22 cellular contexts compared by ENCODE assay signal in genomic region chr1:216346521-216346920, GRCh38.
"Had no signal": no experiment of that assay in that cellular context is flagged by ENCODE, and none has a peak within 500 bp of the region (broad histone marks: within the 10 kb centered on the region; RNA-seq: fewer than 3 reads in every experiment).

No MANE protein-coding gene starts in this region.

- DNase-seq: effector memory CD8-positive, alpha-beta T cell; erythroblast; esophagus squamous epithelium; hypothalamus; immature natural killer cell; islet precursor cell; kidney glomerular epithelial cell; left colon; left ventricle myocardium inferior; naive thymus-derived CD4-positive, alpha-beta T cell; nucleus accumbens; right cardiac atrium; sigmoid colon; spleen; stimulated activated naive B cell treated with anti-CD40 and anti-IgM and Interleukin-4, amounts not matched to agents 10 μg/mL and 1 μg/mL and 100 μg/mL, for 72 hours; upper lobe of left lung had no signal

- H3K27ac ChIP-seq: coronary artery, esophagus squamous epithelium, left ventricle myocardium inferior, prostate gland, sigmoid colon, skin epidermis, spleen, thoracic aorta, tibial nerve, upper lobe of left lung had no signal

- H3K4me3 ChIP-seq: coronary artery, esophagus squamous epithelium, left ventricle myocardium inferior, lung, prostate gland, sigmoid colon, skin epidermis, spleen, thoracic aorta, tibial nerve, upper lobe of left lung had no signal

- H3K4me1 ChIP-seq: esophagus squamous epithelium, left ventricle myocardium inferior, prostate gland, sigmoid colon, spleen, tibial nerve, upper lobe of left lung had no signal

- H3K9me3 ChIP-seq: esophagus squamous epithelium, prostate gland, sigmoid colon, thoracic aorta, upper lobe of left lung had no signal

- H3K27me3 ChIP-seq: esophagus squamous epithelium, sigmoid colon, spleen, tibial nerve, upper lobe of left lung had no signal

- ATAC-seq: effector memory CD8-positive, alpha-beta T cell; left colon; naive thymus-derived CD4-positive, alpha-beta T cell; right cardiac atrium; stimulated activated naive B cell treated with anti-CD40 and anti-IgM and Interleukin-4, amounts not matched to agents 10 μg/mL and 1 μg/mL and 100 μg/mL, for 72 hours had no signal

- H3K36me3 ChIP-seq: esophagus squamous epithelium, left ventricle myocardium inferior, prostate gland, sigmoid colon, spleen, thoracic aorta, tibial nerve, upper lobe of left lung had no signal
